In the genomic region with DNA sequence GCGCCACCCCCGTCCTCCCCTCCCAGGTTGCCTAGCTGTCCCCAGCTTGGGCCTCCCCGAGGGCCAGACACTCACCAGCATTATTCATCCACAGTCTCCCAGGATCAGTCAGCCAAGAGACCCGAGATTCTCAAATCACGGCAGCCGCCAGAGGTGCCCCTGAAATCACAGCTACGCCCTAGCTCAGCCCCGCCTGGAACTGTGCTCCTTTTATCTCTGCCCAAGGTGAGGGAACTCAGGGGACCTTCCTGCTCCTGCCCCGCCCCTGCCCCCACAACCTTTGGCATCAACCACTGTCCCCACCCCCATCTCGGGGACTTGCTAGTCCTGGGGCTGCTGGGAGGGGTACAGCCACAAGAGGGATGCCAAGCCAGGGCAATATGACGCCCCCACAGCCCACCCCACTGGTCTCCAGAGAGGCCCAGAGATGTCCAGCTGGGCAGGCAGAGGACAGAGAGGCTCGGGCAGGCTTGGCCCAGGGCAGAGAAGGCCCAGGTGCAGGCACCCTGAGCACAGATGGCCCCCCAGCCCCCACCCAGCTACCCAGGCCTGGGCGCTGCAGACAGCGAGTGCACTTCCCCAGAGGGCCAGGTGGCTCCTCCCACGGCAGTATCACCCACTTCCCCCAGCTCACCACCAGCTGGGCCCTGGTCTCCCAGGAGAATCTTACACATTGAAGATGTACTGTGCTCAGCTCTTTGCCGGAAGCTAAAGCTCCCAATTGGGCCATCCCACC, we compare ENCODE assay signal across 9 cellular contexts. TPM values are rescaled to one million over a fixed set of nuclear protein-coding genes. Genes with fewer than 3 reads are reported as not detected.
DNase-seq lines count a peak whose midpoint lies in the region; ATAC-seq and TF ChIP-seq lines count a peak whose summit lies in the region.
"Had no signal": no experiment of that assay in that cellular context is flagged by ENCODE, and none has a peak within 500 bp of the region (broad histone marks: within the 10 kb centered on the region; RNA-seq: fewer than 3 reads in every experiment).

A gene with protein sequence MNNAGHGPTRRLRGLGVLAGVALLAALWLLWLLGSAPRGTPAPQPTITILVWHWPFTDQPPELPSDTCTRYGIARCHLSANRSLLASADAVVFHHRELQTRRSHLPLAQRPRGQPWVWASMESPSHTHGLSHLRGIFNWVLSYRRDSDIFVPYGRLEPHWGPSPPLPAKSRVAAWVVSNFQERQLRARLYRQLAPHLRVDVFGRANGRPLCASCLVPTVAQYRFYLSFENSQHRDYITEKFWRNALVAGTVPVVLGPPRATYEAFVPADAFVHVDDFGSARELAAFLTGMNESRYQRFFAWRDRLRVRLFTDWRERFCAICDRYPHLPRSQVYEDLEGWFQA (minus strand): TSS at position 185 of the 736 bp plus-strand sequence. CDS start 97 bp downstream, at position 88.

- peak within 1 kb of the TSS; percentile 88 to 94 (median 92) for H3K27ac Mint-ChIP-seq in CD4-positive, alpha-beta memory T cell
- H3K27ac Mint-ChIP-seq in IgD-negative memory B cell (peak within 1 kb of the TSS; percentile 93 to 96 (median 94)), chondrocyte (ENCODE audit: unreplicated experiment) (no peak within 1 kb of the TSS)
- H3K27ac Mint-ChIP-seq in activated CD4-positive, alpha-beta memory T cell treated with anti-CD3 and anti-CD28 coated beads, Interleukin-2, amount 10 ng/mL, durations not matched to agents 7 days and 5 days, result peak within 1 kb of the TSS; percentile 91

- H3K4me3 Mint-ChIP-seq in CD4-positive, alpha-beta memory T cell, result peak within 1 kb of the TSS; percentile 87 to 96 (median 92)
- H3K4me3 Mint-ChIP-seq in IgD-negative memory B cell, result peak within 1 kb of the TSS; percentile 88 to 97 (median 95)
- H3K4me3 Mint-ChIP-seq in activated CD4-positive, alpha-beta memory T cell treated with anti-CD3 and anti-CD28 coated beads, Interleukin-2, amount 10 ng/mL, durations not matched to agents 7 days and 5 days, result peak within 1 kb of the TSS; percentile 76
- H3K4me3 Mint-ChIP-seq in chondrocyte (ENCODE audit: unreplicated experiment), result no peak within 1 kb of the TSS

- CTCF ChIA-PET in CD4-positive, alpha-beta memory T cell (lab: Charles Lee; ENCODE audit: partially characterized antibody), result interaction anchor here (0.7 to 4.4 kb wide), 9 partner anchors 15 to 244 kb away, joined by 3 to 51 read pairs (median 4); partner anchors contain the start of gene NPDC1
- CTCF ChIA-PET in activated CD4-positive, alpha-beta memory T cell treated with anti-CD3 and anti-CD28 coated beads, Interleukin-2, amount 10 ng/mL, durations not matched to agents 7 days and 5 days (lab: Charles Lee), result interaction anchor here (0.5 to 9.9 kb wide), 6 partner anchors 36 to 305 kb away, joined by 3 to 149 read pairs (median 5); partner anchors contain the start of genes AJM1, C8G, FBXW5 and SAPCD2

- peaks cover 0 to 6% of the 10 kb centered on the region in 2 donors for H3K36me3 Mint-ChIP-seq in CD4-positive, alpha-beta memory T cell
- H3K36me3 Mint-ChIP-seq in IgD-negative memory B cell (no peaks in the 10 kb centered on the region), chondrocyte (ENCODE audit: low read depth) (no peaks in the 10 kb centered on the region)
- H3K36me3 Mint-ChIP-seq in activated CD4-positive, alpha-beta memory T cell treated with anti-CD3 and anti-CD28 coated beads, Interleukin-2, amount 10 ng/mL, durations not matched to agents 7 days and 5 days (ENCODE audit: low read depth), result peaks cover 5% of the 10 kb centered on the region

- ATAC-seq in lower lobe of right lung (no peak), GM21390 (IDR thresholded peaks at IDR 0.05; ENCODE audit: unreplicated experiment) (no peak), HG02870 (IDR thresholded peaks at IDR 0.05; ENCODE audit: unreplicated experiment) (no peak)
- ATAC-seq: psoas muscle had no signal

- H3K27ac ChIP-seq in CD4-positive, alpha-beta memory T cell (ENCODE audit: low read depth, low read length), result peak within 1 kb of the TSS; percentile 53
- H3K27ac ChIP-seq in lower lobe of right lung, result peak within 1 kb of the TSS; percentile 53
- H3K27ac ChIP-seq: psoas muscle had no signal

- peak in 4 of 5 donors; percentile 31 to 71 (median 40) for DNase-seq in CD4-positive, alpha-beta memory T cell
- DNase-seq in activated CD4-positive, alpha-beta memory T cell treated with anti-CD3 and anti-CD28 coated beads, Interleukin-2, amount 10 ng/mL, durations not matched to agents 7 days and 5 days, result no peak
- DNase-seq in lower lobe of right lung (no peak), GM19238 (ENCODE audit: insufficient read length, low spot score) (no peak), chondrocyte (ENCODE audit: low spot score) (no peak)

- peaks cover 73% of the 10 kb centered on the region for H3K4me1 ChIP-seq in CD4-positive, alpha-beta memory T cell (ENCODE audit: insufficient read depth, low read length)
- peaks cover 65% of the 10 kb centered on the region for H3K4me1 ChIP-seq in lower lobe of right lung

- intact Hi-C loops in CD4-positive, alpha-beta memory T cell (cut with micrococcal nuclease), result no loop called here
- intact Hi-C loops in lower lobe of right lung (cut with DNase I), result no loop called here

- no peaks in the 10 kb centered on the region for H3K27me3 ChIP-seq in CD4-positive, alpha-beta memory T cell (ENCODE audit: insufficient read depth, low read length)
- H3K27me3 ChIP-seq in lower lobe of right lung (ENCODE audit: low read depth), result no peaks in the 10 kb centered on the region

- no peaks in the 10 kb centered on the region for H3K9me3 ChIP-seq in CD4-positive, alpha-beta memory T cell (ENCODE audit: control insufficient read depth in 1 of 2, low read length in 2 of 2)
- no peaks in the 10 kb centered on the region for H3K9me3 ChIP-seq in lower lobe of right lung
- H3K9me3 ChIP-seq: psoas muscle had no signal

- no peaks in the 10 kb centered on the region for H3K27me3 Mint-ChIP-seq in CD4-positive, alpha-beta memory T cell
- H3K27me3 Mint-ChIP-seq in IgD-negative memory B cell, result no peaks in the 10 kb centered on the region
- H3K27me3 Mint-ChIP-seq in activated CD4-positive, alpha-beta memory T cell treated with anti-CD3 and anti-CD28 coated beads, Interleukin-2, amount 10 ng/mL, durations not matched to agents 7 days and 5 days, result no peaks in the 10 kb centered on the region
- no peaks in the 10 kb centered on the region for H3K27me3 Mint-ChIP-seq in chondrocyte (ENCODE audit: low read depth)

- peak within 1 kb of the TSS in 1 of 2 donors; percentile 75 for H3K4me3 ChIP-seq in CD4-positive, alpha-beta memory T cell (ENCODE audit: low read length in 2 of 2)
- H3K4me3 ChIP-seq in lower lobe of right lung, result peak within 1 kb of the TSS; percentile 68

- peaks cover 27 to 62% (median 44%) of the 10 kb centered on the region in 4 donors for H3K4me1 Mint-ChIP-seq in CD4-positive, alpha-beta memory T cell
- H3K4me1 Mint-ChIP-seq in IgD-negative memory B cell (peaks cover 28 to 35% (median 29%) of the 10 kb centered on the region in 3 donors), chondrocyte (ENCODE audit: low read depth) (peaks cover 3% of the 10 kb centered on the region)
- peaks cover 64% of the 10 kb centered on the region for H3K4me1 Mint-ChIP-seq in activated CD4-positive, alpha-beta memory T cell treated with anti-CD3 and anti-CD28 coated beads, Interleukin-2, amount 10 ng/mL, durations not matched to agents 7 days and 5 days

- TF ChIP-seq CTCF in lower lobe of right lung (IDR thresholded peaks at IDR 0.05) (no peak), chondrocyte (IDR thresholded peaks at IDR 0.05) (no peak)

- POLR2A ChIA-PET in CD4-positive, alpha-beta memory T cell (lab: Charles Lee; ENCODE audit: partially characterized antibody), result interaction anchor here (0.6 to 8.2 kb wide), 10 partner anchors 10 to 224 kb away, joined by 3 to 52 read pairs (median 3); partner anchors contain the start of genes CLIC3, EDF1, MAN1B1 and PAXX
- POLR2A ChIA-PET in activated CD4-positive, alpha-beta memory T cell treated with anti-CD3 and anti-CD28 coated beads, Interleukin-2, amount 10 ng/mL, durations not matched to agents 7 days and 5 days (lab: Charles Lee), result interaction anchor here (0.7 to 1.9 kb wide), 4 partner anchors 36 to 225 kb away, joined by 3 to 6 read pairs (median 3); partner anchors contain the start of genes CLIC3, RABL6 and TUBB4B

- H3K9me3 Mint-ChIP-seq in CD4-positive, alpha-beta memory T cell, result no peaks in the 10 kb centered on the region
- no peaks in the 10 kb centered on the region for H3K9me3 Mint-ChIP-seq in IgD-negative memory B cell
- no peaks in the 10 kb centered on the region for H3K9me3 Mint-ChIP-seq in activated CD4-positive, alpha-beta memory T cell treated with anti-CD3 and anti-CD28 coated beads, Interleukin-2, amount 10 ng/mL, durations not matched to agents 7 days and 5 days
- no peaks in the 10 kb centered on the region for H3K9me3 Mint-ChIP-seq in chondrocyte (ENCODE audit: low read depth)

- H3K36me3 ChIP-seq in CD4-positive, alpha-beta memory T cell (ENCODE audit: insufficient read depth, low read length), result no peaks in the 10 kb centered on the region
- H3K36me3 ChIP-seq in lower lobe of right lung, result no peaks in the 10 kb centered on the region

RNA-seq across cellular contexts. Expression of the gene that starts here (rescaled TPM):
- total RNA-seq in CD4-positive, alpha-beta memory T cell, result 1 to 10 TPM; 3.4 to 4.6 TPM
- polyA plus RNA-seq in CD4-positive, alpha-beta memory T cell, result 10 to 100 TPM; 22.6 to 43.8 TPM
- 26.6 TPM for polyA plus RNA-seq in IgD-negative memory B cell
- total RNA-seq in activated CD4-positive, alpha-beta memory T cell treated with anti-CD3 and anti-CD28 coated beads, Interleukin-2, amount 10 ng/mL, durations not matched to agents 7 days and 5 days, result 10 to 100 TPM in 1 of 2 experiments, 1 to 10 TPM in 1; 9.9 to 10.4 TPM
- total RNA-seq in lower lobe of right lung (1.1 TPM), chondrocyte (not detected in 3 replicates)

Comparison
In these comparisons a context has a peak if more than half of its experiments do, and no peak if none do; other contexts are left out.
1. DNase-seq: peak in CD4-positive, alpha-beta memory T cell (4 of 5); none in activated CD4-positive, alpha-beta memory T cell treated with anti-CD3 and anti-CD28 coated beads, Interleukin-2, amount 10 ng/mL, durations not matched to agents 7 days and 5 days (single experiment), lower lobe of right lung (single experiment), GM19238 (single experiment) and chondrocyte (single experiment).